In genomic region chr1:11807087-11807486, GRCh38 we compare ENCODE assay signal across 9 cellular contexts. TPM values are rescaled to one million over a fixed set of nuclear protein-coding genes. Genes with fewer than 3 reads are reported as not detected.
DNase-seq lines count a peak whose midpoint lies in the region; ATAC-seq, FAIRE-seq and TF ChIP-seq lines count a peak whose summit lies in the region.
"Had no signal": no experiment of that assay in that cellular context is flagged by ENCODE, and none has a peak within 500 bp of the region (broad histone marks: within the 10 kb centered on the region; RNA-seq: fewer than 3 reads in every experiment).

No MANE protein-coding gene starts in this region.

- no peak for TF ChIP-seq POLR2A in IMR-90 (IDR thresholded peaks at IDR 0.05; ENCODE audit: low read depth, low read length)

- no peak overlapping the region for H3K4ac ChIP-seq in IMR-90 (ENCODE audit: low read depth, low read length)

- peak overlapping the region; percentile 49 for H2AK5ac ChIP-seq in IMR-90 (ENCODE audit: low read depth, low read length)

- peak overlapping the region; percentile 42 to 98 (median 94) for H3K27ac Mint-ChIP-seq in naive thymus-derived CD4-positive, alpha-beta T cell

- H3K36me3 ChIP-seq in A673 (ENCODE audit: insufficient read depth, low read length, poor library complexity, severe bottlenecking), result peaks cover 48% of the 10 kb centered on the region
- peaks cover 14% of the 10 kb centered on the region for H3K36me3 ChIP-seq in IMR-90 (ENCODE audit: control insufficient read depth, insufficient read depth, low read length)
- peaks cover 0 to 13% (median 0%) of the 10 kb centered on the region in 3 experiments for H3K36me3 ChIP-seq in naive thymus-derived CD4-positive, alpha-beta T cell (ENCODE audit: control insufficient read depth in 2 of 3, insufficient read depth in 3 of 3, low read length in 3 of 3)

- no peak overlapping the region for H4K5ac ChIP-seq in IMR-90 (ENCODE audit: low read depth, low read length)

- POLR2A ChIA-PET in A673 (lab: Charles Lee; ENCODE audit: low non-redundant PET) (interaction anchor here (0.6 kb wide), 1 partner anchor 137 kb away, joined by 3 read pairs; no protein-coding TSS in a partner anchor), IMR-90 (lab: Charles Lee; ENCODE audit: unreplicated experiment) (no interaction called here)
- POLR2A ChIA-PET in naive thymus-derived CD4-positive, alpha-beta T cell (lab: Charles Lee), result interaction anchor here (0.5 to 2.4 kb wide), 7 partner anchors 8 to 283 kb away, joined by 3 to 56 read pairs (median 5); partner anchors contain the start of genes MAD2L2, MFN2 and MIIP

- H2BK120ac ChIP-seq in IMR-90 (ENCODE audit: low read depth, low read length), result no peak overlapping the region

- peaks cover 12 to 63% of the 10 kb centered on the region in 2 experiments; a peak in 3 of 4 replicates for H3K79me1 ChIP-seq in IMR-90 (ENCODE audit: low read depth in 1 of 2, low read length in 2 of 2)

- DNase-seq in A673 (ENCODE audit: low spot score) (no peak), IMR-90 (no peak), choroid plexus epithelial cell (ENCODE audit: low read depth) (no peak), NCI-H187 treated with DMSO at 0.1 percent for 48 hours (lab: John Stamatoyannopoulos, UW) (no peak), urothelium cell line (ENCODE audit: low spot score) (no peak), AG20443 (ENCODE audit: low spot score) (no peak), ACHN (no peak)
- no peak for DNase-seq in naive thymus-derived CD4-positive, alpha-beta T cell

- H2AFZ ChIP-seq in IMR-90 (replicated peaks; ENCODE audit: low read length, poor library complexity), result no peak overlapping the region

- peak overlapping the region; percentile 79 for H3K4me3 ChIP-seq in A673 (ENCODE audit: low read depth, low read length, poor library complexity, severe bottlenecking)
- no peak overlapping the region; the same call in 1 of the 2 replicates for H3K4me3 ChIP-seq in IMR-90 (ENCODE audit: insufficient read depth, low read depth, low read length)
- peak overlapping the region; percentile 97 for H3K4me3 ChIP-seq in choroid plexus epithelial cell (ENCODE audit: low read depth, low read length)
- peak overlapping the region; percentile 86 for H3K4me3 ChIP-seq in naive thymus-derived CD4-positive, alpha-beta T cell (ENCODE audit: low read length)

- no peak overlapping the region for H3K56ac ChIP-seq in IMR-90 (ENCODE audit: extremely low read depth, insufficient read depth, low read length)

- H3K9me3 ChIP-seq in A673 (ENCODE audit: low read depth, low read length, poor library complexity, severe bottlenecking) (no peaks in the 10 kb centered on the region), IMR-90 (ENCODE audit: control insufficient read depth, insufficient read depth, low read length) (no peaks in the 10 kb centered on the region)
- H3K9me3 ChIP-seq in naive thymus-derived CD4-positive, alpha-beta T cell (ENCODE audit: control insufficient read depth in 2 of 3, low read length in 3 of 3), result no peaks in the 10 kb centered on the region

- intact Hi-C loops in A673 (cut with micrococcal nuclease; ENCODE audit: unreplicated experiment) (loop anchor here (5.0 kb wide), 1 partner anchor 125 kb away; the partner anchor contains the start of gene MAD2L2), IMR-90 (cut with micrococcal nuclease) (no loop called here)
- intact Hi-C loops in naive thymus-derived CD4-positive, alpha-beta T cell (cut with micrococcal nuclease), result loop anchor here (2.0 to 10.0 kb wide), 8 partner anchors 152 to 1332 kb away; partner anchors contain the start of genes FBXO2 (in 2 of the 2), FBXO44 (in 2 of the 2), DFFA (in 1 of the 2) and DHRS3 (in 1 of the 2)

- no peaks in the 10 kb centered on the region; the same call in 1 of the 2 replicates for H3K9me1 ChIP-seq in IMR-90 (ENCODE audit: insufficient read depth, low read length)

- no peak overlapping the region for H2BK5ac ChIP-seq in IMR-90 (ENCODE audit: low read depth, low read length, poor library complexity, severe bottlenecking)

- no CpG with 5 or more reads among the region's 3 CpGs for WGBS in IMR-90 (ENCODE audit: extremely low coverage in 2 of 2, insufficient read length in 1 of 2), 2 experiments

- no peak overlapping the region for H3K23ac ChIP-seq in IMR-90 (ENCODE audit: low read depth, low read length)

- no peak for FAIRE-seq in urothelium cell line (lab: Jason Lieb, UNC)

- BruUV-seq in A673 (replicated peaks; lab: Mats Ljungman, UMichigan), result no TSS peak
- no TSS peak for BruUV-seq in IMR-90 (replicated peaks; lab: Mats Ljungman, UMichigan)

- TF ChIP-seq RAD21 in IMR-90 (IDR thresholded peaks at IDR 0.05; ENCODE audit: low read length), result no peak

- H4K8ac ChIP-seq in IMR-90 (ENCODE audit: low read depth in 2 of 2, low read length in 2 of 2), result no peak overlapping the region

- TF ChIP-seq CTCF in A673 (conservative IDR thresholded peaks at IDR 0.05; ENCODE audit: low read depth, low read length), result no peak
- no peak for TF ChIP-seq CTCF in IMR-90 (conservative IDR thresholded peaks at IDR 0.05; ENCODE audit: low read depth, low read length)
- no peak for TF ChIP-seq CTCF in choroid plexus epithelial cell (conservative IDR thresholded peaks at IDR 0.05; ENCODE audit: low read depth, low read length)

- no peak overlapping the region for H3K9ac ChIP-seq in IMR-90 (ENCODE audit: low read depth, low read length)

- H3K27me3 Mint-ChIP-seq in naive thymus-derived CD4-positive, alpha-beta T cell, result no peaks in the 10 kb centered on the region

- no peak overlapping the region for H2BK15ac ChIP-seq in IMR-90 (ENCODE audit: low read depth, low read length)

- H2BK20ac ChIP-seq in IMR-90 (ENCODE audit: low read depth, low read length), result no peak overlapping the region

- dilution Hi-C loops in IMR-90 (cut with HindIII; ENCODE audit: low sequenced_read_pairs, unreplicated experiment), result no loop called here

- peaks cover 0 to 4% (median 0%) of the 10 kb centered on the region in 11 donors for H3K9me3 Mint-ChIP-seq in naive thymus-derived CD4-positive, alpha-beta T cell

- peaks cover 0 to 17% (median 4%) of the 10 kb centered on the region in 5 donors for H3K36me3 Mint-ChIP-seq in naive thymus-derived CD4-positive, alpha-beta T cell

- H3K14ac ChIP-seq in IMR-90 (replicated peaks; ENCODE audit: low read depth, low read length), result no peak overlapping the region

- H3K27ac ChIP-seq in A673 (ENCODE audit: low read depth, low read length, poor library complexity, severe bottlenecking), result peak overlapping the region; percentile 88
- no peak overlapping the region for H3K27ac ChIP-seq in IMR-90 (ENCODE audit: insufficient read depth, low read length)
- peak overlapping the region; percentile 92 for H3K27ac ChIP-seq in naive thymus-derived CD4-positive, alpha-beta T cell (ENCODE audit: low read depth, low read length)

- in situ Hi-C loops in IMR-90 (cut with MboI; ENCODE audit: low sequenced_read_pairs) (no loop called here), ACHN (cut with HindIII; ENCODE audit: low pct_ligation_motif_present, low pct_unique_long_range_greater_than_20kb, low sequenced_read_pairs) (no loop called here)

- CTCF ChIA-PET in A673 (lab: Charles Lee) (interaction anchor here (0.6 kb wide), 1 partner anchor 60 kb away, joined by 3 read pairs; no protein-coding TSS in a partner anchor), IMR-90 (lab: Yijun Ruan, JAX) (interaction anchor here (1.2 kb wide), 1 partner anchor 22 kb away, joined by 3 read pairs; no protein-coding TSS in a partner anchor)
- CTCF ChIA-PET in naive thymus-derived CD4-positive, alpha-beta T cell (lab: Charles Lee), result interaction anchor here (0.7 to 1.1 kb wide), 3 partner anchors 24 to 458 kb away, joined by 3 to 4 read pairs (median 3); no protein-coding TSS in a partner anchor

- peaks cover 42% of the 10 kb centered on the region for H3K4me1 ChIP-seq in A673 (ENCODE audit: insufficient read depth, low read length, poor library complexity, severe bottlenecking)
- H3K4me1 ChIP-seq in IMR-90 (ENCODE audit: control insufficient read depth, insufficient read depth, low read length), result peaks cover 12% of the 10 kb centered on the region
- H3K4me1 ChIP-seq in naive thymus-derived CD4-positive, alpha-beta T cell (ENCODE audit: control insufficient read depth in 2 of 2, insufficient read depth in 2 of 2, low read length in 2 of 2), result peaks cover 37 to 40% of the 10 kb centered on the region in 2 donors

- no peak overlapping the region for H4K91ac ChIP-seq in IMR-90 (ENCODE audit: insufficient read depth, low read depth, low read length)

- peak overlapping the region; percentile 76 for H2AK9ac ChIP-seq in IMR-90 (replicated peaks; ENCODE audit: low read depth, low read length, poor library complexity)

- peak overlapping the region; percentile 94 for H3K4me2 ChIP-seq in IMR-90 (ENCODE audit: low read depth, low read length)

- no peak for ATAC-seq in IMR-90 (ENCODE audit: low read depth)
- no peak for ATAC-seq in naive thymus-derived CD4-positive, alpha-beta T cell

- H3K4me1 Mint-ChIP-seq in naive thymus-derived CD4-positive, alpha-beta T cell, result peaks cover 37 to 62% (median 49%) of the 10 kb centered on the region in 7 donors

- no peaks in the 10 kb centered on the region for H3K27me3 ChIP-seq in A673 (replicated peaks; ENCODE audit: insufficient read depth, low read depth, low read length, poor library complexity)
- H3K27me3 ChIP-seq in IMR-90 (ENCODE audit: control insufficient read depth, insufficient read depth, low read length), result no peaks in the 10 kb centered on the region
- no peaks in the 10 kb centered on the region for H3K27me3 ChIP-seq in naive thymus-derived CD4-positive, alpha-beta T cell (ENCODE audit: control insufficient read depth in 2 of 2, insufficient read depth in 2 of 2, low read length in 2 of 2)

- no peak overlapping the region for H3K18ac ChIP-seq in IMR-90 (ENCODE audit: low read depth, low read length)

- H4K20me1 ChIP-seq in IMR-90 (ENCODE audit: insufficient read depth, low read length), result peaks cover 3% of the 10 kb centered on the region; the same call in 1 of the 2 replicates

- H3K4me3 Mint-ChIP-seq in naive thymus-derived CD4-positive, alpha-beta T cell, result peak overlapping the region; percentile 94 to 100 (median 98)

RNA-seq across cellular contexts. Expression of gene CLCN6, which starts 1.1 kb away (rescaled TPM):
- 42.0 and 48.1 TPM in 2 replicates for total RNA-seq in A673 (2021)
- total RNA-seq in IMR-90 (2012; rRNA removed), result 4.1 and 5.0 TPM in 2 replicates
- 9.7 and 10.6 TPM in 2 replicates for polyA plus RNA-seq in IMR-90 (2012; rRNA removed)
- polyA plus RNA-seq in IMR-90 (2012; cell fraction: cytosol; rRNA removed), result 3.5 and 5.0 TPM in 2 replicates
- 42.7 and 54.8 TPM in 2 replicates for polyA plus RNA-seq in IMR-90 (2012; cell fraction: nucleus; rRNA removed; ENCODE audit: low replicate concordance)
- total RNA-seq in naive thymus-derived CD4-positive, alpha-beta T cell, result 10 to 100 TPM; 13.3 to 23.0 (median 20.9) TPM
- polyA plus RNA-seq in naive thymus-derived CD4-positive, alpha-beta T cell, result 1 to 10 TPM; 3.4 to 3.6 TPM

RNA-seq across cellular contexts. Expression of gene MTHFR, which starts 1.3 kb away (rescaled TPM):
- total RNA-seq in A673 (2021) (23.3 and 25.8 TPM in 2 replicates), IMR-90 (2012; rRNA removed) (6.7 and 7.3 TPM in 2 replicates)
- polyA plus RNA-seq in IMR-90 (2012; rRNA removed), result 6.7 and 7.4 TPM in 2 replicates
- 3.5 and 5.5 TPM in 2 replicates for polyA plus RNA-seq in IMR-90 (2012; cell fraction: cytosol; rRNA removed)
- 16.7 and 23.0 TPM in 2 replicates for polyA plus RNA-seq in IMR-90 (2012; cell fraction: nucleus; rRNA removed; ENCODE audit: low replicate concordance)
- 10 to 100 TPM; 31.0 to 64.4 (median 55.2) TPM for total RNA-seq in naive thymus-derived CD4-positive, alpha-beta T cell
- 10 to 100 TPM; 10.0 to 10.5 TPM for polyA plus RNA-seq in naive thymus-derived CD4-positive, alpha-beta T cell

RNA-seq across cellular contexts. Expression of gene NPPA, which starts 40.5 kb away (rescaled TPM):
- total RNA-seq in A673 (2021) (not detected in 2 replicates), IMR-90 (2012; rRNA removed) (not detected in 2 replicates)
- not detected in 2 replicates for polyA plus RNA-seq in IMR-90 (2012; rRNA removed)
- polyA plus RNA-seq in IMR-90 (2012; cell fraction: cytosol; rRNA removed), result not detected in 2 replicates
- not detected in 2 replicates for polyA plus RNA-seq in IMR-90 (2012; cell fraction: nucleus; rRNA removed; ENCODE audit: low replicate concordance)
- not detected for total RNA-seq in naive thymus-derived CD4-positive, alpha-beta T cell
- polyA plus RNA-seq in naive thymus-derived CD4-positive, alpha-beta T cell, result not detected
- total RNA-seq: M059J had no signal

RNA-seq across cellular contexts. Expression of gene C1orf167, which starts 45.1 kb away (rescaled TPM):
- total RNA-seq in A673 (2021), result not detected in 2 replicates
- total RNA-seq in IMR-90 (2012; rRNA removed), result under 0.01 and 0.28 TPM in 2 replicates
- polyA plus RNA-seq in IMR-90 (2012; rRNA removed), result 0.15 and 0.27 TPM in 2 replicates
- 0.10 and 0.42 TPM in 2 replicates for polyA plus RNA-seq in IMR-90 (2012; cell fraction: cytosol; rRNA removed)
- 0.06 and 0.27 TPM in 2 replicates for polyA plus RNA-seq in IMR-90 (2012; cell fraction: nucleus; rRNA removed; ENCODE audit: low replicate concordance)
- total RNA-seq in naive thymus-derived CD4-positive, alpha-beta T cell, result under 1 TPM in 1 of 5 experiments, not detected in 4; 0.13 TPM
- under 1 TPM in 1 of 2 donors, not detected in 1; 0.45 TPM for polyA plus RNA-seq in naive thymus-derived CD4-positive, alpha-beta T cell
- total RNA-seq: M059J had no signal

RNA-seq across cellular contexts. Expression of gene NPPB, which starts 51.7 kb away (rescaled TPM):
- total RNA-seq in A673 (2021) (not detected in 2 replicates), IMR-90 (2012; rRNA removed) (not detected in 2 replicates)
- 0.24 TPM in 1 of 2 replicates, not detected in the other for polyA plus RNA-seq in IMR-90 (2012; rRNA removed)
- 0.10 TPM in 1 of 2 replicates, not detected in the other for polyA plus RNA-seq in IMR-90 (2012; cell fraction: cytosol; rRNA removed)
- polyA plus RNA-seq in IMR-90 (2012; cell fraction: nucleus; rRNA removed; ENCODE audit: low replicate concordance), result 0.16 TPM in 1 of 2 replicates, not detected in the other
- total RNA-seq in naive thymus-derived CD4-positive, alpha-beta T cell, result not detected
- polyA plus RNA-seq in naive thymus-derived CD4-positive, alpha-beta T cell, result not detected
